8 cellular contexts compared by ENCODE assay signal in the genomic region with DNA sequence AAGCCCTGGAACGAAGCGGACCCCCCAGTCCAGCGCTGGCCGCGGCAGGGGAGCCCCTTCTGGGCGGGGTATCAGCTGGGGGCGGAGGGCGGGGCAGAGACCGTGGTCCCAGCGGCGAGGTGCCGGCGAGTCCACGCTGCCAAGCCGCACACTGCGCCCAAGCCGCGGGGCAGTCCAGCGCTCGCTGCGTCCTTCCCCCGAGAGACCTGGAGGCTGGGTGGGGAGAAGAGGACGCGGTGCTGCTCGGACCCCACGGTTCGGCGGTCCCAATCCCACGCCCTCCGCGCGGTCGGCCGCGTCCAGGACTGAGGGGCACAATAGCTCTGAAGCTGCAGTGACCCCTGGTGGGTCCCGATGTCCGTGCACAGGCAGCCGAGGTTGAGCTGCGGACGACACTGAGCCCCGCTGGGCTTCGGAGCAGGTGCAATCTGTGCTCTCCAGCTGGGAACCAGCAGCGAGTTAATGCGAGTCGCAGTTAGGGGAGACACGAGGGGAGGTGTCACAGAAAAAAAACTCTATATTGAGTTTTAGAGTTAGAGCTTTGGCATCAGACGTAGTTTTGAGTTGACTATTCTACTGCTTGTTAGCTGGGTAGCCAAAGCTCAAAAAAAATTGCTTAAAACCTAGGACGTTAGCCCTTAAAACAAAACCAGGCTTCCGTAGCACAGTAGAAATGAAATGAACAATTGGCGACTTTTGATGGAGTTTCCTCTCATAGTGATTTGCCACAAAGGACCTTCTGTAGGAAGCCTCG. TPM values are rescaled to one million over a fixed set of nuclear protein-coding genes. Genes with fewer than 3 reads are reported as not detected.
DNase-seq lines count a peak whose midpoint lies in the region; ATAC-seq and FAIRE-seq lines count a peak whose summit lies in the region.

No MANE protein-coding gene starts in this region.

- no peak overlapping the region for H3K27ac ChIP-seq in CD8-positive, alpha-beta memory T cell (ENCODE audit: low read depth, low read length)
- no peak overlapping the region for H3K27ac ChIP-seq in aorta (ENCODE audit: low read depth in 1 of 2, low read length in 2 of 2)

- no peaks in the 10 kb centered on the region for H3K9me3 ChIP-seq in CD8-positive, alpha-beta memory T cell (ENCODE audit: low read length)
- no peaks in the 10 kb centered on the region for H3K9me3 ChIP-seq in aorta (ENCODE audit: control insufficient read depth, low read length)

- no peaks in the 10 kb centered on the region for H3K36me3 ChIP-seq in CD8-positive, alpha-beta memory T cell (ENCODE audit: insufficient read depth, low read length)
- H3K36me3 ChIP-seq in aorta (ENCODE audit: control insufficient read depth in 1 of 2, insufficient read depth in 2 of 2, low read length in 1 of 2): no peaks in the 10 kb centered on the region

- H3K9me3 Mint-ChIP-seq in CD8-positive, alpha-beta memory T cell: peaks cover 0 to 5% (median 0%) of the 10 kb centered on the region in 5 donors
- H3K9me3 Mint-ChIP-seq in activated T-cell treated with anti-CD3 and anti-CD28 coated beads, Interleukin-2, amount 50 U/mL, for 72 hours: peaks cover 0 to 2% of the 10 kb centered on the region in 2 donors
- no peaks in the 10 kb centered on the region for H3K9me3 Mint-ChIP-seq in natural killer cell treated with Interleukin-12 subunit alpha and Interleukin-12 subunit beta and Interleukin-15 and Interleukin-18, amount 100 ng/mL, for 72 hours

- H3K36me3 Mint-ChIP-seq in CD8-positive, alpha-beta memory T cell: no peaks in the 10 kb centered on the region
- peaks cover 0 to 3% of the 10 kb centered on the region in 2 donors for H3K36me3 Mint-ChIP-seq in activated T-cell treated with anti-CD3 and anti-CD28 coated beads, Interleukin-2, amount 50 U/mL, for 72 hours (ENCODE audit: insufficient read depth in 2 of 2)
- H3K36me3 Mint-ChIP-seq in natural killer cell treated with Interleukin-12 subunit alpha and Interleukin-12 subunit beta and Interleukin-15 and Interleukin-18, amount 100 ng/mL, for 72 hours: no peaks in the 10 kb centered on the region

- peaks cover 11% of the 10 kb centered on the region for H3K4me1 ChIP-seq in CD8-positive, alpha-beta memory T cell (ENCODE audit: insufficient read depth, low read length)
- no peaks in the 10 kb centered on the region for H3K4me1 ChIP-seq in aorta (ENCODE audit: control insufficient read depth in 1 of 2, insufficient read depth in 2 of 2, low read length in 2 of 2)

- intact Hi-C loops in aorta (cut with DNase I): loop anchor here (1.0 to 5.0 kb wide), 3 partner anchors 208 to 249 kb away; no protein-coding TSS in a partner anchor

- ATAC-seq in GM18909 (IDR thresholded peaks at IDR 0.05; ENCODE audit: poor library complexity, unreplicated experiment) (peak; percentile 86), HG03108 (IDR thresholded peaks at IDR 0.05; ENCODE audit: unreplicated experiment) (peak; percentile 77), aorta (ENCODE audit: low FRiP score) (peak; percentile 96)
- peak; percentile 80 for ATAC-seq in activated T-cell treated with anti-CD3 and anti-CD28 coated beads, Interleukin-2, amount 50 U/mL, for 72 hours (replicated peaks in 1 of 2)
- peak; percentile 87 to 88 for ATAC-seq in natural killer cell treated with Interleukin-12 subunit alpha and Interleukin-12 subunit beta and Interleukin-15 and Interleukin-18, amount 100 ng/mL, for 72 hours

- no peak overlapping the region for H3K27ac Mint-ChIP-seq in CD8-positive, alpha-beta memory T cell
- no peak overlapping the region for H3K27ac Mint-ChIP-seq in activated T-cell treated with anti-CD3 and anti-CD28 coated beads, Interleukin-2, amount 50 U/mL, for 72 hours
- H3K27ac Mint-ChIP-seq in natural killer cell treated with Interleukin-12 subunit alpha and Interleukin-12 subunit beta and Interleukin-15 and Interleukin-18, amount 100 ng/mL, for 72 hours: no peak overlapping the region

- H3K4me3 Mint-ChIP-seq in CD8-positive, alpha-beta memory T cell: peak overlapping the region in 5 of 7 donors; percentile 20 to 65 (median 58)
- peak overlapping the region; percentile 85 to 86 for H3K4me3 Mint-ChIP-seq in activated T-cell treated with anti-CD3 and anti-CD28 coated beads, Interleukin-2, amount 50 U/mL, for 72 hours
- H3K4me3 Mint-ChIP-seq in natural killer cell treated with Interleukin-12 subunit alpha and Interleukin-12 subunit beta and Interleukin-15 and Interleukin-18, amount 100 ng/mL, for 72 hours: peak overlapping the region; percentile 95

- peaks cover 10% of the 10 kb centered on the region for H3K27me3 ChIP-seq in CD8-positive, alpha-beta memory T cell (ENCODE audit: insufficient read depth, low read length, poor library complexity, severe bottlenecking)
- no peaks in the 10 kb centered on the region for H3K27me3 ChIP-seq in aorta (ENCODE audit: control insufficient read depth in 1 of 2, insufficient read depth in 2 of 2, low read length in 1 of 2)

- H3K4me3 ChIP-seq in CD8-positive, alpha-beta memory T cell (ENCODE audit: low read length): no peak overlapping the region
- peak overlapping the region; percentile 48 to 73 for H3K4me3 ChIP-seq in aorta (ENCODE audit: low read length in 2 of 2)

- peaks cover 26 to 64% of the 10 kb centered on the region in 2 donors for H3K27me3 Mint-ChIP-seq in CD8-positive, alpha-beta memory T cell
- peaks cover 62% of the 10 kb centered on the region for H3K27me3 Mint-ChIP-seq in activated T-cell treated with anti-CD3 and anti-CD28 coated beads, Interleukin-2, amount 50 U/mL, for 72 hours (ENCODE audit: low read depth)
- H3K27me3 Mint-ChIP-seq in natural killer cell treated with Interleukin-12 subunit alpha and Interleukin-12 subunit beta and Interleukin-15 and Interleukin-18, amount 100 ng/mL, for 72 hours: peaks cover 19 to 24% of the 10 kb centered on the region in 2 donors

- POLR2A ChIA-PET in CD8-positive, alpha-beta memory T cell (lab: Charles Lee): no interaction called here

- CTCF ChIA-PET in CD8-positive, alpha-beta memory T cell (lab: Charles Lee): interaction anchor here (0.7 to 1.1 kb wide), 2 partner anchors 10 to 245 kb away, joined by 3 to 6 read pairs; no protein-coding TSS in a partner anchor

- WGBS in aorta, 2 donors: 2 to 3% methylated on average over 44 to 51 of the region's 51 CpGs

- peaks cover 10 to 26% (median 19%) of the 10 kb centered on the region in 3 donors for H3K4me1 Mint-ChIP-seq in CD8-positive, alpha-beta memory T cell
- H3K4me1 Mint-ChIP-seq in activated T-cell treated with anti-CD3 and anti-CD28 coated beads, Interleukin-2, amount 50 U/mL, for 72 hours (ENCODE audit: low read depth): peaks cover 10% of the 10 kb centered on the region
- H3K4me1 Mint-ChIP-seq in natural killer cell treated with Interleukin-12 subunit alpha and Interleukin-12 subunit beta and Interleukin-15 and Interleukin-18, amount 100 ng/mL, for 72 hours (ENCODE audit: low read depth in 2 of 2): peaks cover 9 to 11% of the 10 kb centered on the region in 2 donors

- DNase-seq in CD8-positive, alpha-beta memory T cell: peak in 2 of 5 donors; percentile 20 to 30
- peak; percentile 84 for DNase-seq in NCI-H345 (lab: John Stamatoyannopoulos, UW)
- peak; percentile 65 to 72 for DNase-seq in activated T-cell treated with anti-CD3 and anti-CD28 coated beads, Interleukin-2, amount 50 U/mL, for 72 hours
- DNase-seq in frontal cortex (ENCODE audit: low spot score in 2 of 2): peak; percentile 69 to 72
- peak; percentile 71 for DNase-seq in natural killer cell treated with Interleukin-12 subunit alpha and Interleukin-12 subunit beta and Interleukin-15 and Interleukin-18, amount 100 ng/mL, for 72 hours (ENCODE audit: low spot score)
- peak; percentile 86 to 94 for DNase-seq in aorta

- FAIRE-seq in frontal cortex (lab: Jason Lieb, UNC): no peak

RNA-seq across cellular contexts. Expression of gene EPB41L4A, which starts 1.2 kb away (rescaled TPM):
- under 1 TPM; 0.04 to 0.31 TPM for total RNA-seq in CD8-positive, alpha-beta memory T cell
- 0.45 TPM for polyA plus RNA-seq in CD8-positive, alpha-beta memory T cell
- 1 to 10 TPM in 1 of 2 donors, under 1 TPM in 1; 0.79 to 2.0 TPM for total RNA-seq in activated T-cell treated with anti-CD3 and anti-CD28 coated beads, Interleukin-2, amount 50 U/mL, for 72 hours
- total RNA-seq in frontal cortex: 33.8 TPM
- total RNA-seq in natural killer cell treated with Interleukin-12 subunit alpha and Interleukin-12 subunit beta and Interleukin-15 and Interleukin-18, amount 100 ng/mL, for 72 hours: 10 to 100 TPM; 11.7 to 12.7 TPM
- 10 to 100 TPM; 38.6 to 39.3 TPM for total RNA-seq in aorta
- polyA plus RNA-seq in aorta: 1 to 10 TPM; 4.4 to 6.1 TPM

Comparison
In these comparisons a context has a peak if more than half of its experiments do, and no peak if none do; other contexts are left out.
1. RNA of gene EPB41L4A, which starts 1.2 kb away (total RNA-seq): 38.6 to 39.3 TPM in aorta, 33.8 TPM in frontal cortex (single experiment) and 11.7 to 12.7 TPM in natural killer cell treated with Interleukin-12 subunit alpha and Interleukin-12 subunit beta and Interleukin-15 and Interleukin-18, amount 100 ng/mL, for 72 hours; 0.79 to 2.0 TPM in activated T-cell treated with anti-CD3 and anti-CD28 coated beads, Interleukin-2, amount 50 U/mL, for 72 hours and 0.04 to 0.31 TPM in CD8-positive, alpha-beta memory T cell; every median in the first group is over 4 times any median in the second.
2. Peak in every context shown above with its lines, with median percentiles within 50 percentile points of each other: H3K4me3 Mint-ChIP-seq and ATAC-seq.